Comparison of ENCODE assay signal across 8 cellular contexts in the genomic region with DNA sequence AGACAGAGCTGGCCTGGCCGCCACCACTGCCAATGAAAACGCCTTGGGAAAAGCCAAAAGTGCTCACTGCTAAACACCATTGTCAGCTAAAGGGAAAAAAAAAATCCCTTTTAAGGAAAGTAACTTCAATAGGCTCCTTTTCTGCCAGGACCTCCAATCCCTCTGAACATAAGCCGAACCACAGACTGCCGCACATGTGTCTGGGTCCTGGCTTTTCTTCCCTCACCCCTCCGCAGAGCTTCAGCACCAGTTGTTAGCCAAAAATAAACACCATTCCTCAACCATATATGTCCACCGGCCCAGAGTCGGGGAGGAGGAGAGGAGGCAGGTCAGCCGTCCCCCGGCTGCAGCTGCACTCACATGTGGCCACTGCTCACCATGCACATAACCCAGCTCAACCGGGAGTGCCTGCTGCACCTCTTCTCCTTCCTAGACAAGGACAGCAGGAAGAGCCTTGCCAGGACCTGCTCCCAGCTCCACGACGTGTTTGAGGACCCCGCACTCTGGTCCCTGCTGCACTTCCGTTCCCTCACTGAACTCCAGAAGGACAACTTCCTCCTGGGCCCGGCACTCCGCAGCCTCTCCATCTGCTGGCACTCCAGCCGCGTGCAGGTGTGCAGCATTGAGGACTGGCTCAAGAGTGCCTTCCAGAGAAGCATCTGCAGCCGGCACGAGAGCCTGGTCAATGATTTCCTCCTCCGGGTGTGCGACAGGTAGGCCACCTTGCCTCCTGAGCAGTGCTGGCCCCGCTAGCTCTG. TPM values are rescaled to one million over a fixed set of nuclear protein-coding genes. Genes with fewer than 3 reads are reported as not detected.
A peak's percentile ranks its signal among the peaks of the same experiment; 100 is the strongest.
DNase-seq lines count a peak whose midpoint lies in the region; ATAC-seq and TF ChIP-seq lines count a peak whose summit lies in the region.

A gene with protein sequence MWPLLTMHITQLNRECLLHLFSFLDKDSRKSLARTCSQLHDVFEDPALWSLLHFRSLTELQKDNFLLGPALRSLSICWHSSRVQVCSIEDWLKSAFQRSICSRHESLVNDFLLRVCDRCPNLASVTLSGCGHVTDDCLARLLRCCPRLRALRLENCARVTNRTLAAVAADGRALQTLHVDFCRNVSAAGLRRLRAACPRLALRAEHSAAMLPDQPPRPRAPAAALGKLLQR (plus strand): TSS at position 355 of the 758 bp plus-strand sequence. CDS start 6 bp downstream, at position 361.

- peaks cover 28% of the 10 kb centered on the region for H3K36me3 Mint-ChIP-seq in stimulated activated naive CD8-positive, alpha-beta T cell treated with anti-CD3 and anti-CD28 coated beads, Interleukin-15, Interleukin-2, amounts not matched to agents 100 ng/mL and 50 ng/mL, for 24 hours (ENCODE audit: low read depth)

- H3K9me3 ChIP-seq in muscle layer of duodenum (ENCODE audit: control insufficient read depth in 1 of 2, low read length in 2 of 2): no peaks in the 10 kb centered on the region
- no peaks in the 10 kb centered on the region for H3K9me3 ChIP-seq in aorta (ENCODE audit: control insufficient read depth, low read length)

- intact Hi-C loops in aorta (cut with DNase I): loop anchor here (5.0 kb wide), 3 partner anchors 95 to 310 kb away; a partner anchor contains a TSS

- H3K27me3 Mint-ChIP-seq in stimulated activated naive CD8-positive, alpha-beta T cell treated with anti-CD3 and anti-CD28 coated beads, Interleukin-15, Interleukin-2, amounts not matched to agents 100 ng/mL and 50 ng/mL, for 24 hours: no peaks in the 10 kb centered on the region

- DNase-seq in stimulated activated naive CD8-positive, alpha-beta T cell treated with anti-CD3 and anti-CD28 coated beads, Interleukin-15, Interleukin-2, amounts not matched to agents 100 U/mL and 50 U/mL, for 24 hours: no peak
- DNase-seq in choroid plexus epithelial cell (ENCODE audit: low read depth): peak; percentile 57
- DNase-seq in aorta: peak; percentile 67 to 80
- DNase-seq in NCI-H2107 (lab: John Stamatoyannopoulos, UW): no peak
- DNase-seq in activated CD4-positive, CD25-positive, alpha-beta regulatory T cell (lab: John Stamatoyannopoulos, UW): no peak

- H3K36me3 ChIP-seq in muscle layer of duodenum (ENCODE audit: control insufficient read depth in 1 of 2, insufficient read depth in 2 of 2, low read length in 2 of 2) (peaks cover 8 to 11% of the 10 kb centered on the region in 2 donors), aorta (ENCODE audit: control insufficient read depth in 1 of 2, insufficient read depth in 2 of 2, low read length in 1 of 2) (peaks cover 0 to 4% of the 10 kb centered on the region in 2 donors)

- H3K4me3 Mint-ChIP-seq in stimulated activated naive CD8-positive, alpha-beta T cell treated with anti-CD3 and anti-CD28 coated beads, Interleukin-15, Interleukin-2, amounts not matched to agents 100 ng/mL and 50 ng/mL, for 24 hours: no peak within 1 kb of the TSS

- H3K4me1 Mint-ChIP-seq in stimulated activated naive CD8-positive, alpha-beta T cell treated with anti-CD3 and anti-CD28 coated beads, Interleukin-15, Interleukin-2, amounts not matched to agents 100 ng/mL and 50 ng/mL, for 24 hours (ENCODE audit: low read depth): peaks cover 76% of the 10 kb centered on the region

- H3K27me3 ChIP-seq in muscle layer of duodenum (ENCODE audit: low read depth, low read length) (no peaks in the 10 kb centered on the region), aorta (ENCODE audit: control insufficient read depth in 1 of 2, insufficient read depth in 2 of 2, low read length in 1 of 2) (no peaks in the 10 kb centered on the region)

- no peak for TF ChIP-seq CTCF in choroid plexus epithelial cell (conservative IDR thresholded peaks at IDR 0.05; ENCODE audit: low read depth, low read length)

- H3K4me3 ChIP-seq in choroid plexus epithelial cell (ENCODE audit: low read depth, low read length) (peak within 1 kb of the TSS; percentile 3), muscle layer of duodenum (ENCODE audit: low read depth in 1 of 2, low read length in 2 of 2) (peak within 1 kb of the TSS; percentile 60 to 83), aorta (ENCODE audit: low read length in 2 of 2) (peak within 1 kb of the TSS; percentile 56 to 59)

- H3K27ac Mint-ChIP-seq in stimulated activated naive CD8-positive, alpha-beta T cell treated with anti-CD3 and anti-CD28 coated beads, Interleukin-15, Interleukin-2, amounts not matched to agents 100 ng/mL and 50 ng/mL, for 24 hours: peak within 1 kb of the TSS; percentile 28

- H3K27ac ChIP-seq in muscle layer of duodenum (ENCODE audit: low read length): peak within 1 kb of the TSS; percentile 71
- peak within 1 kb of the TSS; percentile 87 to 99 for H3K27ac ChIP-seq in aorta (ENCODE audit: low read depth in 1 of 2, low read length in 2 of 2)

- 10 to 13% methylated on average over 23 of the region's 23 CpGs for WGBS in aorta, 2 donors

- ATAC-seq in stimulated activated naive CD8-positive, alpha-beta T cell treated with anti-CD3 and anti-CD28 coated beads, Interleukin-15, Interleukin-2, amounts not matched to agents 100 U/mL and 50 U/mL, for 24 hours: no peak
- peak; percentile 33 for ATAC-seq in aorta (ENCODE audit: low FRiP score)
- ATAC-seq in HG02610 (IDR thresholded peaks at IDR 0.05; ENCODE audit: unreplicated experiment): no peak

- H3K9me3 Mint-ChIP-seq in stimulated activated naive CD8-positive, alpha-beta T cell treated with anti-CD3 and anti-CD28 coated beads, Interleukin-15, Interleukin-2, amounts not matched to agents 100 ng/mL and 50 ng/mL, for 24 hours: no peaks in the 10 kb centered on the region

- H3K4me1 ChIP-seq in muscle layer of duodenum (ENCODE audit: control insufficient read depth in 1 of 2, insufficient read depth in 2 of 2, low read length in 2 of 2) (peaks cover 19 to 21% of the 10 kb centered on the region in 2 donors), aorta (ENCODE audit: control insufficient read depth in 1 of 2, insufficient read depth in 2 of 2, low read length in 2 of 2) (peaks cover 3 to 6% of the 10 kb centered on the region in 2 donors)

RNA-seq across cellular contexts. Expression of the gene that starts here (rescaled TPM):
- 10 to 100 TPM; 16.3 to 18.6 TPM for total RNA-seq in aorta
- 10 to 100 TPM in 1 of 2 donors, 1 to 10 TPM in 1; 4.8 to 32.0 TPM for polyA plus RNA-seq in aorta

Comparison
In these comparisons a context has a peak if more than half of its experiments do, and no peak if none do; other contexts are left out.
1. DNase-seq: peak in choroid plexus epithelial cell (single experiment) and aorta (2 of 2); none in stimulated activated naive CD8-positive, alpha-beta T cell treated with anti-CD3 and anti-CD28 coated beads, Interleukin-15, Interleukin-2, amounts not matched to agents 100 U/mL and 50 U/mL, for 24 hours (single experiment), NCI-H2107 (single experiment) and activated CD4-positive, CD25-positive, alpha-beta regulatory T cell (0 of 4).
2. H3K4me3 ChIP-seq: peak in every context shown above with its lines; median percentile 72 in muscle layer of duodenum; 58 in aorta; 3 in choroid plexus epithelial cell.